ENCODE assay signal across 11 cellular contexts in genomic region chr7:50196719-50197118, GRCh38.
"Had no signal": no experiment of that assay in that cellular context is flagged by ENCODE, and none has a peak within 500 bp of the region (broad histone marks: within the 10 kb centered on the region; RNA-seq: fewer than 3 reads in every experiment).

No MANE protein-coding gene starts in this region.

- ATAC-seq: lower lobe of right lung; naive thymus-derived CD8-positive, alpha-beta T cell had no signal

- H3K36me3 ChIP-seq: cardiac muscle cell, esophagus squamous epithelium, lower lobe of right lung, right atrium auricular region had no signal

- H3K36me3 Mint-ChIP-seq: naive thymus-derived CD8-positive, alpha-beta T cell had no signal

- H3K27ac ChIP-seq: cardiac muscle cell, esophagus squamous epithelium, lower lobe of right lung, right atrium auricular region, testis had no signal

- H3K27me3 ChIP-seq: right atrium auricular region, testis had no signal

- H3K4me1 ChIP-seq: esophagus squamous epithelium, lower lobe of right lung, right atrium auricular region, testis had no signal

- H3K4me3 ChIP-seq: cardiac muscle cell, esophagus squamous epithelium, lower lobe of right lung, right atrium auricular region, testis had no signal

- H3K27me3 Mint-ChIP-seq: naive thymus-derived CD8-positive, alpha-beta T cell had no signal

- H3K9me3 ChIP-seq: esophagus squamous epithelium, lower lobe of right lung, right atrium auricular region, testis had no signal

- H3K4me3 Mint-ChIP-seq: naive thymus-derived CD8-positive, alpha-beta T cell had no signal

- H3K9me3 Mint-ChIP-seq: naive thymus-derived CD8-positive, alpha-beta T cell had no signal

- DNase-seq: activated gamma-delta T cell; esophagus squamous epithelium; foreskin fibroblast; left cardiac atrium; lower lobe of right lung; naive thymus-derived CD8-positive, alpha-beta T cell; posterior cingulate gyrus; stimulated activated naive CD4-positive, alpha-beta T cell treated with Interleukin-2 at 50 U/mL for 16 hours had no signal
